ENCODE assay signal across 22 cellular contexts in the genomic region with DNA sequence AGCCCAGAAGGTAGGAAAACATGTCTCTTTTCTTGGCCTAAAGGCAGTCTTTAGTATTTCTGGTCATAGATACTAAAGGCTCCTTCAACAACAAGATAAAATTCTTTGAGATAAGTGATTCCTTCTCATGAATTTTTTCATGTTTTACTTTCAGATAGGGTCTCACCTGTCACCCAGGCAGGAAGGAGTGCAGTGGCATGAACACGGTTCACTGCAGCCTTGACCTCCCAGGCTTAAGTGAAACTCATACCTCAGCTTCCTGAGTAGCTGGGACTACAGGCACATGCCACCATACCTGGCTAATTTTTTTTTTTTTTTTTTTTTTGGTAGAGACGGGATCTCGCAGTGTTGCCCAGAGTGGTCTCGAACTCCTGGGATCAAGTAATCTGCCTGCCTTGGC. TPM values are rescaled to one million over a fixed set of nuclear protein-coding genes. Genes with fewer than 3 reads are reported as not detected.
"Had no signal": no experiment of that assay in that cellular context is flagged by ENCODE, and none has a peak within 500 bp of the region (broad histone marks: within the 10 kb centered on the region; RNA-seq: fewer than 3 reads in every experiment).

No MANE protein-coding gene starts in this region.

- H3K27me3 Mint-ChIP-seq: activated T-cell treated with anti-CD3 and anti-CD28 coated beads, Interleukin-2, amount 50 U/mL, for 24 hours had no signal

- H3K4me3 Mint-ChIP-seq: activated T-cell treated with anti-CD3 and anti-CD28 coated beads, Interleukin-2, amount 50 U/mL, for 24 hours; nephron progenitor cell had no signal

- H3K9me3 ChIP-seq: body of pancreas, heart left ventricle, left ventricle myocardium inferior, stomach, thyroid gland, vagina had no signal

- H3K4me3 ChIP-seq: body of pancreas, coronary artery, heart left ventricle, left ventricle myocardium inferior, stomach, thyroid gland, vagina had no signal

- ATAC-seq: activated naive CD4-positive, alpha-beta T cell treated with anti-CD3 and anti-CD28 coated beads, Interleukin-2, amount 50 U/mL, for 72 hours; body of pancreas; heart left ventricle had no signal

- H3K4me1 ChIP-seq: heart left ventricle, left ventricle myocardium inferior, thyroid gland, vagina had no signal

- DNase-seq: activated CD4-positive, alpha-beta T cell treated with anti-CD3 and anti-CD28 coated beads, Interleukin-2, amount 50 U/mL, for 4 hours; activated CD4-positive, CD25-positive, alpha-beta regulatory T cell treated with anti-CD3 and anti-CD28 coated beads, Interleukin-2, amount 50 U/mL, for 72 hours; activated effector memory CD4-positive, alpha-beta T cell treated with Interleukin-2 at 50 U/mL for 16 hours; activated T-cell treated with anti-CD3 and anti-CD28 coated beads, Interleukin-2, amount 50 U/mL, for 24 hours; amniotic stem cell; body of pancreas; central memory CD4-positive, alpha-beta T cell; effector CD8-positive, alpha-beta T cell; heart left ventricle; left ventricle myocardium inferior; mesenchymal stem cell; nephron progenitor cell; stimulated activated CD4-positive, alpha-beta T cell treated with anti-CD3 and anti-CD28 coated beads, Interleukin-4, amount 100 ng/mL, for 4 hours; stomach; thyroid gland had no signal

- H3K9me3 Mint-ChIP-seq: activated naive CD4-positive, alpha-beta T cell treated with anti-CD3 and anti-CD28 coated beads, Interleukin-2, amount 50 U/mL, for 72 hours; activated T-cell treated with anti-CD3 and anti-CD28 coated beads, Interleukin-2, amount 50 U/mL, for 24 hours; nephron progenitor cell had no signal

- H3K27ac ChIP-seq: coronary artery, heart left ventricle, left ventricle myocardium inferior, stomach, thyroid gland, vagina had no signal

- H3K36me3 Mint-ChIP-seq: activated naive CD4-positive, alpha-beta T cell treated with anti-CD3 and anti-CD28 coated beads, Interleukin-2, amount 50 U/mL, for 72 hours had no signal

- H3K36me3 ChIP-seq: heart left ventricle, left ventricle myocardium inferior, thyroid gland, vagina had no signal

- FAIRE-seq: frontal cortex, keratinocyte had no signal

- H3K27ac Mint-ChIP-seq: activated T-cell treated with anti-CD3 and anti-CD28 coated beads, Interleukin-2, amount 50 U/mL, for 24 hours; nephron progenitor cell had no signal

- H3K27me3 ChIP-seq: body of pancreas, heart left ventricle, stomach, thyroid gland, vagina had no signal

RNA-seq across cellular contexts. Expression of a gene that starts 9.1 kb away (rescaled TPM):
- total RNA-seq: frontal cortex, osteocyte, skeletal muscle tissue, vagina had no signal
